Comparison of ENCODE assay signal across 19 cellular contexts in genomic region chr21:43359081-43359822, GRCh38.
A peak's percentile ranks its signal among the peaks of the same experiment; 100 is the strongest.
DNase-seq lines count a peak whose midpoint lies in the region; ATAC-seq, FAIRE-seq and TF ChIP-seq lines count a peak whose summit lies in the region.
"Had no signal": no experiment of that assay in that cellular context is flagged by ENCODE, and none has a peak within 500 bp of the region (broad histone marks: within the 10 kb centered on the region; RNA-seq: fewer than 3 reads in every experiment).

No MANE protein-coding gene starts in this region.

- H3K36me3 ChIP-seq in GM12878 (ENCODE audit: control insufficient read depth in 2 of 2, insufficient read depth in 2 of 2, low read length in 1 of 2): no peaks in the 10 kb centered on the region
- H3K36me3 ChIP-seq in testis (ENCODE audit: low read depth, missing control alignments): no peaks in the 10 kb centered on the region
- H3K36me3 ChIP-seq: ascending aorta, sigmoid colon had no signal

- H3K27ac Mint-ChIP-seq in activated naive CD4-positive, alpha-beta T cell treated with anti-CD3 and anti-CD28 coated beads, Interleukin-2, amount 10 ng/mL, durations not matched to agents 7 days and 5 days: peak overlapping the region; percentile 67
- peak overlapping the region; percentile 51 for H3K27ac Mint-ChIP-seq in progenitor cell of endocrine pancreas

- TF ChIP-seq POLR2A in GM12878 (IDR thresholded peaks at IDR 0.05; ENCODE audit: low read depth, low read length): no peak
- TF ChIP-seq POLR2A in testis (IDR thresholded peaks at IDR 0.05): no peak

- no peak overlapping the region for H3K9ac ChIP-seq in GM12878 (ENCODE audit: control insufficient read depth, insufficient read depth, low read length)

- RAD21 ChIA-PET in GM12878 (lab: Charles Lee; ENCODE audit: unreplicated experiment): no interaction called here

- H2AFZ ChIP-seq in GM12878 (ENCODE audit: control insufficient read depth, low read depth, low read length): no peak overlapping the region

- SMC1A ChIA-PET in GM12878 (lab: Charles Lee; ENCODE audit: uncharacterized antibody, unreplicated experiment): no interaction called here

- TF ChIP-seq EP300 in GM12878 (IDR thresholded peaks at IDR 0.05; ENCODE audit: borderline replicate concordance in 1 of 2, control insufficient read depth in 1 of 2, low read depth in 2 of 2, low read length in 2 of 2): no peak

- no peaks in the 10 kb centered on the region for H4K20me1 ChIP-seq in GM12878 (ENCODE audit: control insufficient read depth, insufficient read depth)

- peaks cover 56% of the 10 kb centered on the region for H3K4me1 Mint-ChIP-seq in activated naive CD4-positive, alpha-beta T cell treated with anti-CD3 and anti-CD28 coated beads, Interleukin-2, amount 10 ng/mL, durations not matched to agents 7 days and 5 days
- H3K4me1 Mint-ChIP-seq in progenitor cell of endocrine pancreas (ENCODE audit: low read depth): peaks cover 10% of the 10 kb centered on the region

- intact Hi-C loops in GM12878 (cut with micrococcal nuclease; ENCODE audit: unreplicated experiment): no loop called here
- intact Hi-C loops in testis (cut with DNase I; ENCODE audit: low total_unique reads): no loop called here

- no TSS peak for BruUV-seq in GM12878 (replicated peaks; lab: Mats Ljungman, UMichigan)

- no peak overlapping the region for H3K4me3 Mint-ChIP-seq in activated naive CD4-positive, alpha-beta T cell treated with anti-CD3 and anti-CD28 coated beads, Interleukin-2, amount 10 ng/mL, durations not matched to agents 7 days and 5 days
- no peak overlapping the region for H3K4me3 Mint-ChIP-seq in progenitor cell of endocrine pancreas (ENCODE audit: low read depth)

- ATAC-seq in GM12878: no peak
- no peak for ATAC-seq in GM19351 (IDR thresholded peaks at IDR 0.05; ENCODE audit: unreplicated experiment)
- ATAC-seq: activated CD4-positive, CD25-positive, alpha-beta regulatory T cell treated with anti-CD3 and anti-CD28 coated beads, Interleukin-2, amount 50 U/mL, for 24 hours had no signal

- peaks cover 15% of the 10 kb centered on the region for H3K36me3 Mint-ChIP-seq in activated naive CD4-positive, alpha-beta T cell treated with anti-CD3 and anti-CD28 coated beads, Interleukin-2, amount 10 ng/mL, durations not matched to agents 7 days and 5 days
- H3K36me3 Mint-ChIP-seq in progenitor cell of endocrine pancreas (ENCODE audit: insufficient read depth): no peaks in the 10 kb centered on the region

- H3K9me3 Mint-ChIP-seq in activated naive CD4-positive, alpha-beta T cell treated with anti-CD3 and anti-CD28 coated beads, Interleukin-2, amount 10 ng/mL, durations not matched to agents 7 days and 5 days: no peaks in the 10 kb centered on the region
- no peaks in the 10 kb centered on the region for H3K9me3 Mint-ChIP-seq in progenitor cell of endocrine pancreas (ENCODE audit: low read depth)

- in situ Hi-C loops in GM12878 (cut with MboI): no loop called here
- in situ Hi-C loops in GM13977 (cut with MboI; ENCODE audit: low pct_unique_long_range_greater_than_20kb, low sequenced_read_pairs, unreplicated experiment): no loop called here

- TF ChIP-seq CTCF in GM12878 (IDR thresholded peaks at IDR 0.05 in 2 of 3, conservative IDR thresholded peaks at IDR 0.05 in 1 of 3; ENCODE audit: control insufficient read depth in 2 of 3, extremely low read depth in 1 of 3, insufficient read depth in 1 of 3, low read depth in 3 of 3, low read length in 3 of 3): no peak
- no peak for TF ChIP-seq CTCF in progenitor cell of endocrine pancreas (IDR thresholded peaks at IDR 0.05; ENCODE audit: unreplicated experiment)
- no peak for TF ChIP-seq CTCF in GM13977 (IDR thresholded peaks at IDR 0.05; ENCODE audit: extremely low read depth, insufficient read depth, missing control alignments)
- TF ChIP-seq CTCF in testis (IDR thresholded peaks at IDR 0.05): no peak

- H3K4me3 ChIP-seq in GM12878: no peak overlapping the region
- no peak overlapping the region for H3K4me3 ChIP-seq in testis
- H3K4me3 ChIP-seq: ascending aorta, sigmoid colon had no signal

- H3K27ac ChIP-seq in GM12878 (ENCODE audit: control insufficient read depth, insufficient read depth) (no peak overlapping the region), testis (no peak overlapping the region)
- H3K27ac ChIP-seq: ascending aorta had no signal

- H3K4me1 ChIP-seq in GM12878 (ENCODE audit: control insufficient read depth, insufficient read depth, low read length) (peaks cover 65% of the 10 kb centered on the region), testis (peaks cover 12% of the 10 kb centered on the region)
- H3K4me1 ChIP-seq: ascending aorta, Caco-2 had no signal

- POLR2A ChIA-PET in GM12878 (lab: Charles Lee): no interaction called here

- DNase-seq in activated naive CD4-positive, alpha-beta T cell treated with anti-CD3 and anti-CD28 coated beads, Interleukin-2, amount 10 ng/mL, durations not matched to agents 7 days and 5 days: no peak
- no peak for DNase-seq in activated naive CD4-positive, alpha-beta T cell treated with anti-CD3 and anti-CD28 coated beads, Interleukin-2, amount 50 U/mL, for 16 hours
- DNase-seq in NCI-H2029 treated with DMSO at 0.1 percent for 48 hours (lab: John Stamatoyannopoulos, UW) (peak; percentile 38), GM12878 (ENCODE audit: low read depth, low spot score) (no peak), progenitor cell of endocrine pancreas (ENCODE audit: low spot score, unreplicated experiment) (no peak), GM13977 (ENCODE audit: low spot score) (no peak), testis (no peak)
- DNase-seq: activated gamma-delta T cell; Caco-2; GDM1; hypothalamus; midbrain; SIG-M5; sigmoid colon; stimulated activated CD4-positive, alpha-beta T cell treated with anti-CD3 and anti-CD28 coated beads, Interleukin-1b, Interleukin-23, amount 100 ng/mL, for 48 hours had no signal

- H3K27me3 ChIP-seq in GM12878 (replicated peaks in 1 of 2; ENCODE audit: control insufficient read depth in 2 of 2, insufficient read depth in 2 of 2, low read length in 1 of 2) (no peaks in the 10 kb centered on the region), testis (no peaks in the 10 kb centered on the region)
- H3K27me3 ChIP-seq: ascending aorta, sigmoid colon had no signal

- H3K79me2 ChIP-seq in GM12878 (ENCODE audit: control insufficient read depth, insufficient read depth, low read length): peaks cover 3% of the 10 kb centered on the region; the same call in 1 of the 2 replicates

- 81% methylated on average over 23 of the region's 23 CpGs for WGBS in GM12878 (ENCODE audit: insufficient coverage, insufficient replicate concordance, low lambda C conversion rate, missing lambda C conversion rate)
- WGBS in testis, 2 donors: 82 to 90% methylated on average over 17 to 23 of the region's 23 CpGs

- TF ChIP-seq RAD21 in GM12878 (IDR thresholded peaks at IDR 0.05; ENCODE audit: insufficient read depth, low read depth, low read length): no peak

- H3K27me3 Mint-ChIP-seq in activated naive CD4-positive, alpha-beta T cell treated with anti-CD3 and anti-CD28 coated beads, Interleukin-2, amount 10 ng/mL, durations not matched to agents 7 days and 5 days: peaks cover 12% of the 10 kb centered on the region
- peaks cover 32% of the 10 kb centered on the region for H3K27me3 Mint-ChIP-seq in progenitor cell of endocrine pancreas

- H3K9me3 ChIP-seq in GM12878 (replicated peaks; ENCODE audit: control insufficient read depth, insufficient read depth, low read length) (no peaks in the 10 kb centered on the region), testis (no peaks in the 10 kb centered on the region)
- H3K9me3 ChIP-seq: ascending aorta, Caco-2, sigmoid colon had no signal

- FAIRE-seq in GM12878 (lab: Jason Lieb, UNC): no peak
- FAIRE-seq: urothelium cell line had no signal

- CTCF ChIA-PET in activated naive CD4-positive, alpha-beta T cell treated with anti-CD3 and anti-CD28 coated beads, Interleukin-2, amount 10 ng/mL, durations not matched to agents 7 days and 5 days (lab: Charles Lee): no interaction called here
- CTCF ChIA-PET in GM12878 (lab: Yijun Ruan, JAX): no interaction called here

- no peak overlapping the region for H3K4me2 ChIP-seq in GM12878 (ENCODE audit: control insufficient read depth, insufficient read depth)

TF ChIP-seq in GM12878, 131 proteins besides CTCF, POLR2A, EP300 and RAD21:
- TF ChIP-seq RFX5 (IDR thresholded peaks at IDR 0.05; ENCODE audit: low read depth, low read length) (no peak), POU2F2 (IDR thresholded peaks at IDR 0.05; ENCODE audit: borderline replicate concordance, low read depth, low read length) (0 out of 3 replicates have a peak, but pooled peaks have one; percentile 23)
